1 cellular context compared by ENCODE assay signal in genomic region chr17:81508639-81509047, GRCh38.
TF ChIP-seq lines count a peak whose summit lies in the region.

No MANE protein-coding gene starts in this region.

TF ChIP-seq in SK-N-SH treated with all-trans-retinoic acid at 6 μM for 48 hours, 23 proteins besides CTCF, POLR2A, EP300 and RAD21 (continued from another document):
- TF ChIP-seq CREB5 (CRISPR knock-in tag; IDR thresholded peaks at IDR 0.05; ENCODE audit: low read depth) (no peak), OSR1 (CRISPR knock-in tag; IDR thresholded peaks at IDR 0.05) (no peak), ZC3H10 (CRISPR knock-in tag; IDR thresholded peaks at IDR 0.05) (no peak), RARB (CRISPR knock-in tag; IDR thresholded peaks at IDR 0.05) (peak; percentile 4; the same call in 1 of the 2 replicates), ZNF8 (CRISPR knock-in tag; IDR thresholded peaks at IDR 0.05) (no peak)
